1 cellular context compared by ENCODE assay signal in the genomic region with DNA sequence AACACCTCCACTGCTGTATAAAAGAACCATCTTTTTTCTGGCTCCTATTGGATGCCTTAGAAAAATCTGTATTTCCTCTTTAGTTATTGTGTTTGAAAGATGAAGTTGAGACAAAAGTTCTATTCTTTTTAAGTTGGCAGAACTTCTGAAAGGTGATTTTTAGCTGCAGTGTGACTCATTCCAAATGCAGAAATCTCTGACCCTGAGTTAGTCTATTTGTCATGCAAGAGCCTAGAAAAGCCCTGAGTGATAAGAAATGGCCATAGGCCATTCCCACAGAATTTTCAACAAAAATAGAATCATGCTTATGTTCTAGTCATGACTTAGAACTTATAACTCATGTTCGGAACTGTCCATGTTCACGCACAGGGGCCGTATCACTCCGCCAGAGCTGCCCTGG.
TF ChIP-seq lines count a peak whose summit lies in the region.

No MANE protein-coding gene starts in this region.

TF ChIP-seq in IMR-90, 13 proteins besides CTCF, POLR2A, EP300 and RAD21 (continued from another document):
- no peak for TF ChIP-seq RFX5 (IDR thresholded peaks at IDR 0.05; ENCODE audit: low read depth, low read length)
- no peak for TF ChIP-seq CEBPB (IDR thresholded peaks at IDR 0.05; ENCODE audit: low read depth, low read length)
- TF ChIP-seq FOS (IDR thresholded peaks at IDR 0.05; ENCODE audit: low read depth, low read length): no peak
- no peak for TF ChIP-seq MAFK (IDR thresholded peaks at IDR 0.05; ENCODE audit: low read depth, low read length)
- no peak for TF ChIP-seq MXI1 (IDR thresholded peaks at IDR 0.05; ENCODE audit: borderline replicate concordance, low read depth, low read length)
- TF ChIP-seq SMC3 (IDR thresholded peaks at IDR 0.05; ENCODE audit: low read depth, low read length): no peak
- TF ChIP-seq CHD1 (IDR thresholded peaks at IDR 0.05; ENCODE audit: low read depth, low read length): no peak
- TF ChIP-seq, protein P1, sequence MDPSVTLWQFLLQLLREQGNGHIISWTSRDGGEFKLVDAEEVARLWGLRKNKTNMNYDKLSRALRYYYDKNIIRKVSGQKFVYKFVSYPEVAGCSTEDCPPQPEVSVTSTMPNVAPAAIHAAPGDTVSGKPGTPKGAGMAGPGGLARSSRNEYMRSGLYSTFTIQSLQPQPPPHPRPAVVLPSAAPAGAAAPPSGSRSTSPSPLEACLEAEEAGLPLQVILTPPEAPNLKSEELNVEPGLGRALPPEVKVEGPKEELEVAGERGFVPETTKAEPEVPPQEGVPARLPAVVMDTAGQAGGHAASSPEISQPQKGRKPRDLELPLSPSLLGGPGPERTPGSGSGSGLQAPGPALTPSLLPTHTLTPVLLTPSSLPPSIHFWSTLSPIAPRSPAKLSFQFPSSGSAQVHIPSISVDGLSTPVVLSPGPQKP (IDR thresholded peaks at IDR 0.05; ENCODE audit: borderline replicate concordance, low read depth, low read length): no peak
- TF ChIP-seq RCOR1 (IDR thresholded peaks at IDR 0.05; ENCODE audit: insufficient replicate concordance, low read length): no peak
